Comparison of ENCODE assay signal across 9 cellular contexts in the genomic region with DNA sequence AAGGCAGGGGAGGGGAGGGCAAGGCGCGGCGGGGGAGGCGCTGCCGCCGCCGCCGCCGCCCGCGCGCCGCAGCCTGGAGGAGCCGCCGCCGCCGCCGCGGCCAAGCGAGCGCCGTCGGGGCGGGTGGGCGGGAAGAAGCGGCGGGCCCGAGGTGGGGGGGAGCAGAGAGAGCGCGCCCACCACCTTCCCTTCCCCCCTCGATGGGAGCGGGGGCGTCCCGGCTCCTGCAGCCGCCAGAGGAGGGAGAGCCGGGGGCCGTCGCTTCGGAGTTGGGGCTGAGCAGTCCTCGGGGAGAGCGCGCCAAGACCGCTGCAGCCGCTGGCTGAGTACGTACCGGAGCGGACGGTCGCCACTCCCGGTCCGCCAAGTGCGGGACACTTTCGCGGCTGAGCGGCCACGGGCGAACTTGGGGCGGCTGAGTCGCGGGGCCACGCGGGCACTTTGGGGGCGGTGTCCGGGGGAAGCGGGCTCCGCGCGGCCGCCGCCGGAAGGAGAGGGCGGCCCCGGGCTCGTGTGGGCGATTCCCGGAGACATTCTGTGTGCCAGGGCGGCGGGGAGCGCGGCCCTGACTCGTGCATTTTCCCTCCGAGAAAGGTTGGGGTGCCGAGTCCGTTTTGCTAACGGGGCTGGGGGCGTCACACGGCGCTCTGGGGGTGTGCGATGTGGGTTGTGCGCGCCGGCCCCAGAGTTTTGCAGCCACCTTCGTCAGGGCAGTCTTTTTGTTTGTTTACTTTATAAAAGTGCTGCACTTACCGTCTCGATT. TPM values are rescaled to one million over a fixed set of nuclear protein-coding genes. Genes with fewer than 3 reads are reported as not detected.
DNase-seq lines count a peak whose midpoint lies in the region; ATAC-seq, FAIRE-seq and TF ChIP-seq lines count a peak whose summit lies in the region.
"Had no signal": no experiment of that assay in that cellular context is flagged by ENCODE, and none has a peak within 500 bp of the region (broad histone marks: within the 10 kb centered on the region; RNA-seq: fewer than 3 reads in every experiment).

A gene with protein sequence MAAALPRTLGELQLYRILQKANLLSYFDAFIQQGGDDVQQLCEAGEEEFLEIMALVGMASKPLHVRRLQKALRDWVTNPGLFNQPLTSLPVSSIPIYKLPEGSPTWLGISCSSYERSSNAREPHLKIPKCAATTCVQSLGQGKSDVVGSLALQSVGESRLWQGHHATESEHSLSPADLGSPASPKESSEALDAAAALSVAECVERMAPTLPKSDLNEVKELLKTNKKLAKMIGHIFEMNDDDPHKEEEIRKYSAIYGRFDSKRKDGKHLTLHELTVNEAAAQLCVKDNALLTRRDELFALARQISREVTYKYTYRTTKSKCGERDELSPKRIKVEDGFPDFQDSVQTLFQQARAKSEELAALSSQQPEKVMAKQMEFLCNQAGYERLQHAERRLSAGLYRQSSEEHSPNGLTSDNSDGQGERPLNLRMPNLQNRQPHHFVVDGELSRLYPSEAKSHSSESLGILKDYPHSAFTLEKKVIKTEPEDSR (plus strand): TSS at position 49 of the 763 bp plus-strand sequence. CDS start 10,094 bp downstream, outside the sequence.

- TF ChIP-seq CTCF in heart right ventricle (IDR thresholded peaks at IDR 0.05) (no peak), uterus (IDR thresholded peaks at IDR 0.05) (no peak)

- no peaks in the 10 kb centered on the region for H3K27me3 Mint-ChIP-seq in activated naive CD8-positive, alpha-beta T cell

- 0 to 1% methylated on average over 48 to 95 of the region's 95 CpGs for WGBS in heart right ventricle, 2 donors

- H3K9ac ChIP-seq in BLaER1: peak within 1 kb of the TSS; percentile 92

- H3K36me3 ChIP-seq in BLaER1 (no peaks in the 10 kb centered on the region), heart right ventricle (no peaks in the 10 kb centered on the region), uterus (no peaks in the 10 kb centered on the region)

- no peaks in the 10 kb centered on the region for H3K27me3 ChIP-seq in BLaER1
- no peaks in the 10 kb centered on the region for H3K27me3 ChIP-seq in heart right ventricle
- no peaks in the 10 kb centered on the region for H3K27me3 ChIP-seq in uterus

- H3K9me3 Mint-ChIP-seq in activated naive CD8-positive, alpha-beta T cell (ENCODE audit: low read depth): no peaks in the 10 kb centered on the region

- DNase-seq in GM19239 (ENCODE audit: insufficient read length, low spot score) (peak; percentile 43), SK-N-DZ (ENCODE audit: low spot score) (peak; percentile 50), heart right ventricle (peak; percentile 53 to 70), pulmonary artery endothelial cell (ENCODE audit: low read depth, low spot score) (no peak), uterus (peak; percentile 58 to 68)

- peak within 1 kb of the TSS; percentile 91 for H3K4me2 ChIP-seq in BLaER1

- H3K27ac Mint-ChIP-seq in activated naive CD8-positive, alpha-beta T cell: peak within 1 kb of the TSS; percentile 92

- H4K20me1 ChIP-seq in BLaER1: peaks cover 15% of the 10 kb centered on the region; the same call in 1 of the 2 replicates

- H3K4me3 ChIP-seq in BLaER1 (peak within 1 kb of the TSS; percentile 97), heart right ventricle (peak within 1 kb of the TSS; percentile 79 to 95 (median 90)), uterus (peak within 1 kb of the TSS; percentile 72 to 96)

- peak in 1 of 2 donors; percentile 28 for TF ChIP-seq POLR2A in uterus (IDR thresholded peaks at IDR 0.05)

- peaks cover 18% of the 10 kb centered on the region for H3K4me1 ChIP-seq in BLaER1
- H3K4me1 ChIP-seq in heart right ventricle: peaks cover 0 to 76% (median 39%) of the 10 kb centered on the region in 9 donors
- peaks cover 6 to 7% of the 10 kb centered on the region in 2 donors for H3K4me1 ChIP-seq in uterus

- H3K9me3 ChIP-seq in BLaER1: no peaks in the 10 kb centered on the region
- no peaks in the 10 kb centered on the region for H3K9me3 ChIP-seq in heart right ventricle
- H3K9me3 ChIP-seq in uterus: no peaks in the 10 kb centered on the region

- FAIRE-seq in GM19239 (lab: Jason Lieb, UNC): peak; percentile 55
- FAIRE-seq: TTC549 had no signal

- ATAC-seq in HG03442 (IDR thresholded peaks at IDR 0.05; ENCODE audit: unreplicated experiment) (peak; percentile 39), heart right ventricle (peak; percentile 31 to 74 (median 40))

- H3K4me3 Mint-ChIP-seq in activated naive CD8-positive, alpha-beta T cell: peak within 1 kb of the TSS; percentile 94

- H3K36me3 Mint-ChIP-seq in activated naive CD8-positive, alpha-beta T cell: no peaks in the 10 kb centered on the region

- peaks cover 57% of the 10 kb centered on the region for H3K4me1 Mint-ChIP-seq in activated naive CD8-positive, alpha-beta T cell (ENCODE audit: low read depth)

- H3K27ac ChIP-seq in BLaER1 (peak within 1 kb of the TSS; percentile 89), heart right ventricle (peak within 1 kb of the TSS; percentile 91 to 99 (median 98)), uterus (peak within 1 kb of the TSS; percentile 93 to 97)

- intact Hi-C loops in heart right ventricle (cut with DNase I): loop anchor here in 6 of 10 donors (5.0 to 10.0 kb wide), 6 partner anchors 64 to 244 kb away; a partner anchor contains a TSS
- intact Hi-C loops in uterus (cut with DNase I; ENCODE audit: low total_unique reads): no loop called here

RNA-seq across cellular contexts. Expression of the gene that starts here (rescaled TPM):
- 35.3 and 39.6 TPM in 2 replicates for polyA plus RNA-seq in SK-N-DZ (2014; cell fraction: cytosol; rRNA removed)
- 75.3 and 106 TPM in 2 replicates for polyA plus RNA-seq in SK-N-DZ (2014; cell fraction: nucleus; rRNA removed)
- total RNA-seq in heart right ventricle (10 to 100 TPM; 22.7 to 41.5 (median 28.4) TPM), pulmonary artery endothelial cell (35.6 and 38.7 TPM in 2 replicates), uterus (100 to 1,000 TPM in 1 of 4 donors, 10 to 100 TPM in 3; 59.2 to 132 (median 78.2) TPM)
- polyA plus RNA-seq in heart right ventricle: 10 to 100 TPM in 1 of 2 donors, 1 to 10 TPM in 1; 9.3 to 18.9 TPM
